12 cellular contexts compared by ENCODE assay signal in genomic region chr14:35295845-35296161, GRCh38. TPM values are rescaled to one million over a fixed set of nuclear protein-coding genes. Genes with fewer than 3 reads are reported as not detected.
DNase-seq lines count a peak whose midpoint lies in the region; ATAC-seq and TF ChIP-seq lines count a peak whose summit lies in the region.
"Had no signal": no experiment of that assay in that cellular context is flagged by ENCODE, and none has a peak within 500 bp of the region (broad histone marks: within the 10 kb centered on the region; RNA-seq: fewer than 3 reads in every experiment).

No MANE protein-coding gene starts in this region.

- peaks cover 0 to 77% (median 53%) of the 10 kb centered on the region in 11 experiments; a peak in 15 of 22 replicates for H3K36me3 ChIP-seq in BLaER1 treated with 17β-estradiol and CSF1 and Interleukin-3, amounts not matched to agents 10 nM and 100 nM
- H3K36me3 ChIP-seq in GM23338 (ENCODE audit: insufficient read depth) = no peaks in the 10 kb centered on the region
- H3K36me3 ChIP-seq: pancreas had no signal

- H3K4me3 Mint-ChIP-seq in GM23338 = 0 out of 3 replicates have a peak overlapping the region, but pooled peaks have one; percentile 7
- peak overlapping the region; percentile 95 for H3K4me3 Mint-ChIP-seq in activated T-helper 17 cell treated with anti-CD3 and anti-CD28 coated beads, Interleukin-2, amount 50 U/mL, for 72 hours
- H3K4me3 Mint-ChIP-seq in natural killer cell treated with Interleukin-12 subunit alpha and Interleukin-12 subunit beta and Interleukin-15 and Interleukin-18, amount 100 ng/mL, for 72 hours = peak overlapping the region; percentile 91
- H3K4me3 Mint-ChIP-seq: stimulated activated memory B cell treated with anti-CD40 and anti-IgM and Interleukin-4, amounts not matched to agents 10 μg/mL and 1 μg/mL and 100 μg/mL, for 72 hours had no signal

- peak overlapping the region in 9 of 11 experiments; percentile 75 to 99 (median 97); a peak in 16 of 22 replicates for H3K27ac ChIP-seq in BLaER1 treated with 17β-estradiol and CSF1 and Interleukin-3, amounts not matched to agents 10 nM and 100 nM
- peak overlapping the region; percentile 64; the same call in 1 of the 2 replicates for H3K27ac ChIP-seq in GM23338 (ENCODE audit: low read depth)
- H3K27ac ChIP-seq: foreskin keratinocyte, pancreas had no signal

- no peak for ATAC-seq in GM23338
- ATAC-seq in activated T-helper 17 cell treated with anti-CD3 and anti-CD28 coated beads, Interleukin-2, amount 50 U/mL, for 72 hours (replicated peaks) = no peak
- no peak for ATAC-seq in natural killer cell treated with Interleukin-12 subunit alpha and Interleukin-12 subunit beta and Interleukin-15 and Interleukin-18, amount 100 ng/mL, for 72 hours
- no peak for ATAC-seq in GM18909 (IDR thresholded peaks at IDR 0.05; ENCODE audit: poor library complexity, unreplicated experiment)
- ATAC-seq: foreskin keratinocyte; pancreas; stimulated activated memory B cell treated with anti-CD40 and anti-IgM and Interleukin-4, amounts not matched to agents 10 μg/mL and 1 μg/mL and 100 μg/mL, for 72 hours had no signal

- H3K9me3 ChIP-seq in BLaER1 treated with 17β-estradiol and CSF1 and Interleukin-3, amounts not matched to agents 10 nM and 100 nM (replicated peaks in 1 of 11) = no peaks in the 10 kb centered on the region
- H3K9me3 ChIP-seq: pancreas had no signal

- H3K4me3 ChIP-seq in BLaER1 treated with 17β-estradiol and CSF1 and Interleukin-3, amounts not matched to agents 10 nM and 100 nM = peak overlapping the region; percentile 69 to 95 (median 90)
- H3K4me3 ChIP-seq in GM23338 = no peak overlapping the region
- H3K4me3 ChIP-seq: pancreas had no signal

- peaks cover 28% of the 10 kb centered on the region; the same call in 2 of the 3 replicates for H3K4me1 Mint-ChIP-seq in GM23338
- H3K4me1 Mint-ChIP-seq in activated T-helper 17 cell treated with anti-CD3 and anti-CD28 coated beads, Interleukin-2, amount 50 U/mL, for 72 hours = peaks cover 27% of the 10 kb centered on the region
- peaks cover 37 to 55% of the 10 kb centered on the region in 2 donors for H3K4me1 Mint-ChIP-seq in natural killer cell treated with Interleukin-12 subunit alpha and Interleukin-12 subunit beta and Interleukin-15 and Interleukin-18, amount 100 ng/mL, for 72 hours (ENCODE audit: low read depth in 2 of 2)

- H4K20me1 ChIP-seq in BLaER1 treated with 17β-estradiol and CSF1 and Interleukin-3, amounts not matched to agents 10 nM and 100 nM = peaks cover 27 to 71% (median 65%) of the 10 kb centered on the region in 11 experiments; a peak in 21 of 22 replicates
- H4K20me1 ChIP-seq in GM23338 (replicated peaks; ENCODE audit: insufficient read depth) = peaks cover 30% of the 10 kb centered on the region

- no peaks in the 10 kb centered on the region for H3K27me3 ChIP-seq in BLaER1 treated with 17β-estradiol and CSF1 and Interleukin-3, amounts not matched to agents 10 nM and 100 nM
- no peaks in the 10 kb centered on the region for H3K27me3 ChIP-seq in GM23338 (ENCODE audit: insufficient read depth)
- H3K27me3 ChIP-seq: foreskin keratinocyte, pancreas had no signal

- H3K9me3 Mint-ChIP-seq in GM23338 = no peaks in the 10 kb centered on the region
- no peaks in the 10 kb centered on the region for H3K9me3 Mint-ChIP-seq in activated T-helper 17 cell treated with anti-CD3 and anti-CD28 coated beads, Interleukin-2, amount 50 U/mL, for 72 hours
- H3K9me3 Mint-ChIP-seq in natural killer cell treated with Interleukin-12 subunit alpha and Interleukin-12 subunit beta and Interleukin-15 and Interleukin-18, amount 100 ng/mL, for 72 hours = no peaks in the 10 kb centered on the region
- H3K9me3 Mint-ChIP-seq: stimulated activated memory B cell treated with anti-CD40 and anti-IgM and Interleukin-4, amounts not matched to agents 10 μg/mL and 1 μg/mL and 100 μg/mL, for 72 hours had no signal

- peak overlapping the region; percentile 81 to 98 (median 95) for H3K4me2 ChIP-seq in BLaER1 treated with 17β-estradiol and CSF1 and Interleukin-3, amounts not matched to agents 10 nM and 100 nM
- no peak overlapping the region for H3K4me2 ChIP-seq in GM23338

- CTCF ChIA-PET in GM10248 (lab: Yijun Ruan, JAX) = interaction anchor here (1.5 kb wide), 1 partner anchor 106 kb away, joined by 3 read pairs; no protein-coding TSS in a partner anchor

- H3K27ac Mint-ChIP-seq in GM23338 = peak overlapping the region; percentile 73; the same call in 1 of the 2 replicates
- H3K27ac Mint-ChIP-seq in activated T-helper 17 cell treated with anti-CD3 and anti-CD28 coated beads, Interleukin-2, amount 50 U/mL, for 72 hours = peak overlapping the region; percentile 72
- H3K27ac Mint-ChIP-seq in natural killer cell treated with Interleukin-12 subunit alpha and Interleukin-12 subunit beta and Interleukin-15 and Interleukin-18, amount 100 ng/mL, for 72 hours = peak overlapping the region; percentile 71 to 100
- H3K27ac Mint-ChIP-seq: stimulated activated memory B cell treated with anti-CD40 and anti-IgM and Interleukin-4, amounts not matched to agents 10 μg/mL and 1 μg/mL and 100 μg/mL, for 72 hours had no signal

- peaks cover 10% of the 10 kb centered on the region for H3K27me3 Mint-ChIP-seq in GM23338 (ENCODE audit: insufficient read depth, low read depth, poor library complexity)
- no peaks in the 10 kb centered on the region for H3K27me3 Mint-ChIP-seq in activated T-helper 17 cell treated with anti-CD3 and anti-CD28 coated beads, Interleukin-2, amount 50 U/mL, for 72 hours
- H3K27me3 Mint-ChIP-seq in natural killer cell treated with Interleukin-12 subunit alpha and Interleukin-12 subunit beta and Interleukin-15 and Interleukin-18, amount 100 ng/mL, for 72 hours = no peaks in the 10 kb centered on the region
- H3K27me3 Mint-ChIP-seq: stimulated activated memory B cell treated with anti-CD40 and anti-IgM and Interleukin-4, amounts not matched to agents 10 μg/mL and 1 μg/mL and 100 μg/mL, for 72 hours had no signal

- TF ChIP-seq CTCF in GM23338 (conservative IDR thresholded peaks at IDR 0.05; ENCODE audit: low read depth in 2 of 2) = no peak
- no peak for TF ChIP-seq CTCF in GM10248 (IDR thresholded peaks at IDR 0.05; ENCODE audit: control extremely low read depth, extremely low read depth, low read depth, missing control alignments)

- H3K9me2 ChIP-seq in GM23338 (ENCODE audit: insufficient read depth) = no peaks in the 10 kb centered on the region

- POLR2A ChIA-PET in GM10248 (lab: Yijun Ruan, JAX) = interaction anchor here (0.8 to 1.4 kb wide), 2 partner anchors 108 to 109 kb away, joined by 3 read pairs; no protein-coding TSS in a partner anchor

- H3K4me1 ChIP-seq in BLaER1 treated with 17β-estradiol and CSF1 and Interleukin-3, amounts not matched to agents 10 nM and 100 nM = peaks cover 61 to 68% (median 64%) of the 10 kb centered on the region in 10 experiments
- peaks cover 18% of the 10 kb centered on the region for H3K4me1 ChIP-seq in GM23338 (ENCODE audit: insufficient read depth)

- peak overlapping the region; percentile 90 to 98 (median 95); a peak in 20 of 22 replicates for H3K9ac ChIP-seq in BLaER1 treated with 17β-estradiol and CSF1 and Interleukin-3, amounts not matched to agents 10 nM and 100 nM

- H3K36me3 Mint-ChIP-seq in GM23338 (ENCODE audit: low read depth) = peaks cover 4% of the 10 kb centered on the region; the same call in 2 of the 3 replicates
- H3K36me3 Mint-ChIP-seq in activated T-helper 17 cell treated with anti-CD3 and anti-CD28 coated beads, Interleukin-2, amount 50 U/mL, for 72 hours (ENCODE audit: low read depth) = peaks cover 82% of the 10 kb centered on the region
- peaks cover 38% of the 10 kb centered on the region for H3K36me3 Mint-ChIP-seq in natural killer cell treated with Interleukin-12 subunit alpha and Interleukin-12 subunit beta and Interleukin-15 and Interleukin-18, amount 100 ng/mL, for 72 hours

- H3F3A ChIP-seq in GM23338 (replicated peaks; ENCODE audit: low read depth) = no peaks in the 10 kb centered on the region; the same call in 1 of the 2 replicates

- H2AFZ ChIP-seq in GM23338 = no peak overlapping the region

- peaks cover 84% of the 10 kb centered on the region for H3K79me2 ChIP-seq in GM23338 (replicated peaks; ENCODE audit: insufficient read depth)

- DNase-seq in GM23338 (ENCODE audit: low spot score) (no peak), GM10248 (ENCODE audit: extremely low spot score) (no peak), NCI-H2107 (lab: John Stamatoyannopoulos, UW) (no peak)
- no peak for DNase-seq in natural killer cell treated with Interleukin-12 subunit alpha and Interleukin-12 subunit beta and Interleukin-15 and Interleukin-18, amount 100 ng/mL, for 72 hours (ENCODE audit: low spot score)
- DNase-seq: cortex of kidney; foreskin keratinocyte; pancreas; stimulated activated CD4-positive, alpha-beta T cell treated with anti-CD3 and anti-CD28 coated beads, Interleukin-1b, Interleukin-23, amount 100 ng/mL, for 48 hours had no signal

TF ChIP-seq in GM23338, 12 proteins besides CTCF, POLR2A, EP300 and RAD21 (continues in another document):
- TF ChIP-seq STAT1 (IDR thresholded peaks at IDR 0.05; ENCODE audit: unreplicated experiment) = no peak

RNA-seq across cellular contexts. Expression of gene PSMA6, which starts 3.6 kb away (rescaled TPM):
- 216 and 223 TPM in 2 replicates for total RNA-seq in GM23338 (2014; rRNA removed; shearing (Covaris generic))
- 296 and 300 TPM in 2 replicates for polyA plus RNA-seq in GM23338 (2016; fragmentation: Nextera tagmentation; extraction: Ambion mirVana)
- total RNA-seq in activated T-helper 17 cell treated with anti-CD3 and anti-CD28 coated beads, Interleukin-2, amount 50 U/mL, for 72 hours = 100 to 1,000 TPM; 295 to 386 TPM
- 100 to 1,000 TPM; 464 to 704 TPM for total RNA-seq in natural killer cell treated with Interleukin-12 subunit alpha and Interleukin-12 subunit beta and Interleukin-15 and Interleukin-18, amount 100 ng/mL, for 72 hours

Comparison
In these comparisons a context has a peak if more than half of its experiments do, and no peak if none do; other contexts are left out.
1. H3K4me3 Mint-ChIP-seq: peak in every context shown above with its lines; median percentile 95 in activated T-helper 17 cell treated with anti-CD3 and anti-CD28 coated beads, Interleukin-2, amount 50 U/mL, for 72 hours; 91 in natural killer cell treated with Interleukin-12 subunit alpha and Interleukin-12 subunit beta and Interleukin-15 and Interleukin-18, amount 100 ng/mL, for 72 hours; 7 in GM23338.